ENCODE assay signal across 22 cellular contexts in genomic region chr17:2694381-2695242, GRCh38. TPM values are rescaled to one million over a fixed set of nuclear protein-coding genes. Genes with fewer than 3 reads are reported as not detected.
DNase-seq lines count a peak whose midpoint lies in the region; ATAC-seq, FAIRE-seq and TF ChIP-seq lines count a peak whose summit lies in the region.
"Had no signal": no experiment of that assay in that cellular context is flagged by ENCODE, and none has a peak within 500 bp of the region (broad histone marks: within the 10 kb centered on the region; RNA-seq: fewer than 3 reads in every experiment).

No MANE protein-coding gene starts in this region.

- TF ChIP-seq POLR2A in GM12891 (IDR thresholded peaks at IDR 0.05; ENCODE audit: low read depth, low read length) (no peak), endothelial cell of umbilical vein (IDR thresholded peaks at IDR 0.05; ENCODE audit: low read depth, low read length) (no peak)

- no peaks in the 10 kb centered on the region for H3K79me2 ChIP-seq in endothelial cell of umbilical vein (ENCODE audit: control insufficient read depth, insufficient read depth, low read length)
- H3K79me2 ChIP-seq in trophoblast cell (ENCODE audit: control insufficient read depth, insufficient read depth, low read length, poor library complexity), result no peaks in the 10 kb centered on the region

- H4K12ac ChIP-seq in trophoblast cell (ENCODE audit: low read depth, low read length), result no peak overlapping the region

- no peaks in the 10 kb centered on the region for H3K4me1 Mint-ChIP-seq in activated CD8-positive, alpha-beta T cell treated with anti-CD3 and anti-CD28 coated beads, Interleukin-2, amount 10 ng/mL, durations not matched to agents 7 days and 5 days (ENCODE audit: low read depth)
- no peaks in the 10 kb centered on the region for H3K4me1 Mint-ChIP-seq in activated CD8-positive, alpha-beta T cell treated with anti-CD3 and anti-CD28 coated beads for 36 hours (ENCODE audit: low read depth)
- H3K4me1 Mint-ChIP-seq: CD14-positive monocyte had no signal

- H3K4ac ChIP-seq in trophoblast cell (ENCODE audit: low read depth, low read length), result no peak overlapping the region

- no CpG with 5 or more reads among the region's 42 CpGs for WGBS in trophoblast cell (ENCODE audit: extremely low coverage, insufficient coverage, insufficient read length)

- BruUV-seq in endothelial cell of umbilical vein (replicated peaks; lab: Mats Ljungman, UMichigan), result TSS peak; percentile 6

- H3K27ac ChIP-seq in endothelial cell of umbilical vein (ENCODE audit: insufficient read depth, low read depth, low read length) (no peak overlapping the region), trophoblast cell (ENCODE audit: low read depth, low read length) (no peak overlapping the region)
- H3K27ac ChIP-seq: breast epithelium, esophagus muscularis mucosa, lower lobe of right lung, PC-9, SK-N-MC, skin epidermis had no signal

- H4K91ac ChIP-seq in trophoblast cell (ENCODE audit: low read depth, low read length), result no peak overlapping the region

- no peaks in the 10 kb centered on the region for H3K9me3 Mint-ChIP-seq in activated CD8-positive, alpha-beta T cell treated with anti-CD3 and anti-CD28 coated beads, Interleukin-2, amount 10 ng/mL, durations not matched to agents 7 days and 5 days (ENCODE audit: insufficient read depth)
- no peaks in the 10 kb centered on the region for H3K9me3 Mint-ChIP-seq in activated CD8-positive, alpha-beta T cell treated with anti-CD3 and anti-CD28 coated beads for 36 hours
- H3K9me3 Mint-ChIP-seq: CD14-positive monocyte had no signal

- H3K23ac ChIP-seq in trophoblast cell (ENCODE audit: low read length), result no peak overlapping the region

- H3K9me1 ChIP-seq in endothelial cell of umbilical vein (replicated peaks; ENCODE audit: control insufficient read depth, extremely low read depth, insufficient read depth, low read length), result no peaks in the 10 kb centered on the region

- H3K27ac Mint-ChIP-seq in activated CD8-positive, alpha-beta T cell treated with anti-CD3 and anti-CD28 coated beads, Interleukin-2, amount 10 ng/mL, durations not matched to agents 7 days and 5 days, result no peak overlapping the region
- H3K27ac Mint-ChIP-seq in activated CD8-positive, alpha-beta T cell treated with anti-CD3 and anti-CD28 coated beads for 36 hours, result no peak overlapping the region
- H3K27ac Mint-ChIP-seq: CD14-positive monocyte had no signal

- dilution Hi-C loops in endothelial cell of umbilical vein (cut with MboI; ENCODE audit: extremely low pct_ligation_motif_present, low sequenced_read_pairs), result no loop called here

- intact Hi-C loops in activated CD8-positive, alpha-beta T cell treated with anti-CD3 and anti-CD28 coated beads for 36 hours (cut with micrococcal nuclease), result no loop called here
- intact Hi-C loops in endothelial cell of umbilical vein (cut with micrococcal nuclease), result no loop called here

- FAIRE-seq in GM12891 (lab: Jason Lieb, UNC), result no peak
- no peak for FAIRE-seq in endothelial cell of umbilical vein (lab: Jason Lieb, UNC)
- FAIRE-seq: A204.1 had no signal

- no peak overlapping the region for H4K8ac ChIP-seq in trophoblast cell (ENCODE audit: low read depth, low read length)

- no peak overlapping the region for H3K4me3 Mint-ChIP-seq in activated CD8-positive, alpha-beta T cell treated with anti-CD3 and anti-CD28 coated beads, Interleukin-2, amount 10 ng/mL, durations not matched to agents 7 days and 5 days
- no peak overlapping the region for H3K4me3 Mint-ChIP-seq in activated CD8-positive, alpha-beta T cell treated with anti-CD3 and anti-CD28 coated beads for 36 hours
- H3K4me3 Mint-ChIP-seq: CD14-positive monocyte had no signal

- TF ChIP-seq CTCF in activated CD8-positive, alpha-beta T cell treated with anti-CD3 and anti-CD28 coated beads for 36 hours (IDR thresholded peaks at IDR 0.05), result no peak
- TF ChIP-seq CTCF in endothelial cell of umbilical vein (IDR thresholded peaks at IDR 0.05; ENCODE audit: extremely low read depth in 1 of 2, insufficient read depth in 1 of 2, low read depth in 1 of 2, low read length in 2 of 2), result no peak

- H2BK120ac ChIP-seq in trophoblast cell (ENCODE audit: insufficient read depth, low read length, poor library complexity), result no peak overlapping the region

- H3K18ac ChIP-seq in trophoblast cell (ENCODE audit: low read length), result no peak overlapping the region

- CTCF ChIA-PET in activated CD8-positive, alpha-beta T cell treated with anti-CD3 and anti-CD28 coated beads, Interleukin-2, amount 10 ng/mL, durations not matched to agents 7 days and 5 days (lab: Charles Lee), result no interaction called here
- CTCF ChIA-PET in activated CD8-positive, alpha-beta T cell treated with anti-CD3 and anti-CD28 coated beads for 36 hours (lab: Charles Lee), result no interaction called here
- CTCF ChIA-PET in endothelial cell of umbilical vein (lab: Charles Lee), result interaction anchor here (0.6 kb wide), 1 partner anchor 10 kb away, joined by 3 read pairs; no protein-coding TSS in a partner anchor

- no peak overlapping the region for H3K14ac ChIP-seq in trophoblast cell (ENCODE audit: low read length)

- no peak overlapping the region for H3K9ac ChIP-seq in endothelial cell of umbilical vein (replicated peaks; ENCODE audit: extremely low read depth, insufficient read depth, low read length)
- H3K9ac ChIP-seq in trophoblast cell (ENCODE audit: low read length), result no peak overlapping the region

- no peak overlapping the region for H2BK5ac ChIP-seq in trophoblast cell (ENCODE audit: low read depth, low read length, poor library complexity)

- no peaks in the 10 kb centered on the region for H4K20me1 ChIP-seq in endothelial cell of umbilical vein (replicated peaks; ENCODE audit: control insufficient read depth, extremely low read depth, insufficient read depth, low read length)

- H2AK5ac ChIP-seq in trophoblast cell (ENCODE audit: low read length), result no peak overlapping the region

- H2AFZ ChIP-seq in endothelial cell of umbilical vein (ENCODE audit: low read depth, low read length) (no peak overlapping the region), trophoblast cell (ENCODE audit: insufficient read depth, low read length, poor library complexity) (no peak overlapping the region)
- H2AFZ ChIP-seq: PC-9 had no signal

- H3K27me3 ChIP-seq in endothelial cell of umbilical vein (ENCODE audit: control insufficient read depth in 2 of 2, insufficient read depth in 2 of 2, low read length in 2 of 2), result no peaks in the 10 kb centered on the region
- H3K27me3 ChIP-seq in trophoblast cell (ENCODE audit: insufficient read depth, low read length), result no peaks in the 10 kb centered on the region
- H3K27me3 ChIP-seq: breast epithelium, esophagus muscularis mucosa had no signal

- H3K36me3 ChIP-seq in endothelial cell of umbilical vein (ENCODE audit: control insufficient read depth in 2 of 2, extremely low read depth in 1 of 2, insufficient read depth in 2 of 2, low read length in 2 of 2) (peaks cover 3 to 17% of the 10 kb centered on the region in 2 experiments), trophoblast cell (ENCODE audit: control insufficient read depth in 1 of 2, insufficient read depth in 2 of 2, low read length in 2 of 2) (peaks cover 68 to 70% of the 10 kb centered on the region in 2 experiments)

- H3K4me2 ChIP-seq in endothelial cell of umbilical vein (ENCODE audit: insufficient read depth, low read length) (no peak overlapping the region), trophoblast cell (ENCODE audit: low read length) (no peak overlapping the region)
- H3K4me2 ChIP-seq: PC-9 had no signal

- H3K9me3 ChIP-seq in endothelial cell of umbilical vein (replicated peaks; ENCODE audit: control insufficient read depth, insufficient read depth, low read length), result no peaks in the 10 kb centered on the region
- peaks cover 5% of the 10 kb centered on the region for H3K9me3 ChIP-seq in trophoblast cell (ENCODE audit: insufficient read depth, low read depth, low read length)
- H3K9me3 ChIP-seq: breast epithelium, esophagus muscularis mucosa, lower lobe of right lung had no signal

- POLR2A ChIA-PET in activated CD8-positive, alpha-beta T cell treated with anti-CD3 and anti-CD28 coated beads, Interleukin-2, amount 10 ng/mL, durations not matched to agents 7 days and 5 days (lab: Charles Lee), result no interaction called here
- POLR2A ChIA-PET in activated CD8-positive, alpha-beta T cell treated with anti-CD3 and anti-CD28 coated beads for 36 hours (lab: Charles Lee), result interaction anchor here (1.1 to 3.5 kb wide), 4 partner anchors 8 to 100 kb away, joined by 3 to 16 read pairs (median 8); no protein-coding TSS in a partner anchor
- POLR2A ChIA-PET in endothelial cell of umbilical vein (lab: Charles Lee), result no interaction called here

- ATAC-seq in activated CD8-positive, alpha-beta T cell treated with anti-CD3 and anti-CD28 coated beads, Interleukin-2, amount 10 ng/mL, durations not matched to agents 7 days and 5 days, result peak; percentile 15
- no peak for ATAC-seq in activated CD8-positive, alpha-beta T cell treated with anti-CD3 and anti-CD28 coated beads for 36 hours
- ATAC-seq in HG02852 (IDR thresholded peaks at IDR 0.05; ENCODE audit: unreplicated experiment), result no peak
- ATAC-seq in HG03097 (IDR thresholded peaks at IDR 0.05; ENCODE audit: low FRiP score, unreplicated experiment), result no peak
- no peak for ATAC-seq in GM19395 (IDR thresholded peaks at IDR 0.05; ENCODE audit: unreplicated experiment)
- ATAC-seq: lower lobe of right lung had no signal

- no peaks in the 10 kb centered on the region for H3K4me1 ChIP-seq in endothelial cell of umbilical vein (ENCODE audit: control insufficient read depth, extremely low read depth, insufficient read depth, low read length)
- H3K4me1 ChIP-seq in trophoblast cell (ENCODE audit: control insufficient read depth in 1 of 2, insufficient read depth in 2 of 2, low read length in 2 of 2), result no peaks in the 10 kb centered on the region

- no peak overlapping the region for H2BK12ac ChIP-seq in trophoblast cell (ENCODE audit: low read length)

- H3K36me3 Mint-ChIP-seq in activated CD8-positive, alpha-beta T cell treated with anti-CD3 and anti-CD28 coated beads, Interleukin-2, amount 10 ng/mL, durations not matched to agents 7 days and 5 days (ENCODE audit: low read depth), result peaks cover 18% of the 10 kb centered on the region
- H3K36me3 Mint-ChIP-seq in activated CD8-positive, alpha-beta T cell treated with anti-CD3 and anti-CD28 coated beads for 36 hours (ENCODE audit: low read depth), result peaks cover 12% of the 10 kb centered on the region

- H3K27me3 Mint-ChIP-seq in activated CD8-positive, alpha-beta T cell treated with anti-CD3 and anti-CD28 coated beads, Interleukin-2, amount 10 ng/mL, durations not matched to agents 7 days and 5 days (ENCODE audit: low read depth), result no peaks in the 10 kb centered on the region
- H3K27me3 Mint-ChIP-seq in activated CD8-positive, alpha-beta T cell treated with anti-CD3 and anti-CD28 coated beads for 36 hours, result no peaks in the 10 kb centered on the region

- no peaks in the 10 kb centered on the region for H3K79me1 ChIP-seq in trophoblast cell (ENCODE audit: low read length)

- no peak overlapping the region for H3K4me3 ChIP-seq in endothelial cell of umbilical vein (replicated peaks in 1 of 3; ENCODE audit: insufficient read depth in 1 of 3, low read depth in 1 of 3, low read length in 3 of 3)
- H3K4me3 ChIP-seq in trophoblast cell (ENCODE audit: low read depth, low read length), result peak overlapping the region; percentile 28
- H3K4me3 ChIP-seq: breast epithelium, esophagus muscularis mucosa, lower lobe of right lung, PC-9, SK-N-MC, skin epidermis had no signal

- DNase-seq in activated CD8-positive, alpha-beta T cell treated with anti-CD3 and anti-CD28 coated beads, Interleukin-2, amount 10 ng/mL, durations not matched to agents 7 days and 5 days, result no peak
- no peak for DNase-seq in activated CD8-positive, alpha-beta T cell treated with anti-CD3 and anti-CD28 coated beads for 36 hours
- DNase-seq in GM12891 (ENCODE audit: insufficient read length, low spot score) (peak; percentile 18), endothelial cell of umbilical vein (ENCODE audit: low read depth, low spot score) (no peak), trophoblast cell (no peak)
- DNase-seq: DMS 273 treated with DMSO at 0.1 percent for 48 hours; NCI-H1417 treated with DMSO at 0.1 percent for 48 hours; PC-9; stimulated activated CD4-positive, alpha-beta T cell treated with anti-CD3 and anti-CD28 coated beads, Interleukin-4, amount 100 ng/mL, for 4 hours; T-helper 9 cell had no signal

RNA-seq across cellular contexts. Expression of gene CLUH, which starts 17.0 kb away (rescaled TPM):
- total RNA-seq in activated CD8-positive, alpha-beta T cell treated with anti-CD3 and anti-CD28 coated beads, Interleukin-2, amount 10 ng/mL, durations not matched to agents 7 days and 5 days, result 10 to 100 TPM; 59.0 to 64.9 TPM
- total RNA-seq in activated CD8-positive, alpha-beta T cell treated with anti-CD3 and anti-CD28 coated beads for 36 hours, result 100 to 1,000 TPM; 105 to 111 TPM
- 36.3 TPM for polyA plus RNA-seq in GM12891 (2012; ENCODE audit: low read depth, missing spikeins)
- total RNA-seq in endothelial cell of umbilical vein, result 66.2 and 80.7 TPM in 2 replicates
- polyA plus RNA-seq in endothelial cell of umbilical vein, result 33.8 and 49.8 TPM in 2 replicates
- polyA plus RNA-seq in endothelial cell of umbilical vein (2011; cell fraction: cytosol; rRNA removed), result 22.6 and 29.9 TPM in 2 replicates
- polyA plus RNA-seq in endothelial cell of umbilical vein (2011; cell fraction: nucleus; rRNA removed), result 168 and 174 TPM in 2 replicates
- polyA plus RNA-seq in endothelial cell of umbilical vein (2012), result 65.8 and 67.4 TPM in 2 replicates
- 29.4 and 30.1 TPM in 2 replicates for polyA minus RNA-seq in endothelial cell of umbilical vein
- 36.4 TPM for polyA minus RNA-seq in endothelial cell of umbilical vein (2011; cell fraction: cytosol; rRNA and poly(A)+ RNA removed)
- polyA minus RNA-seq in endothelial cell of umbilical vein (2011; cell fraction: nucleus; rRNA and poly(A)+ RNA removed), result 26.1 and 50.0 TPM in 2 replicates
- 28.9 and 29.4 TPM in 2 replicates for polyA plus RNA-seq in trophoblast cell (2013)

RNA-seq across cellular contexts. Expression of gene CCDC92B, which starts 54.8 kb away (rescaled TPM):
- total RNA-seq in activated CD8-positive, alpha-beta T cell treated with anti-CD3 and anti-CD28 coated beads, Interleukin-2, amount 10 ng/mL, durations not matched to agents 7 days and 5 days, result not detected
- under 1 TPM in 1 of 2 experiments, not detected in 1; 0.09 TPM for total RNA-seq in activated CD8-positive, alpha-beta T cell treated with anti-CD3 and anti-CD28 coated beads for 36 hours
- not detected for polyA plus RNA-seq in GM12891 (2012; ENCODE audit: low read depth, missing spikeins)
- total RNA-seq in endothelial cell of umbilical vein, result not detected in 2 replicates
- polyA plus RNA-seq in endothelial cell of umbilical vein, result not detected in 2 replicates
- polyA plus RNA-seq in endothelial cell of umbilical vein (2011; cell fraction: cytosol; rRNA removed), result not detected in 2 replicates
- not detected in 2 replicates for polyA plus RNA-seq in endothelial cell of umbilical vein (2011; cell fraction: nucleus; rRNA removed)
- polyA plus RNA-seq in endothelial cell of umbilical vein (2012), result not detected in 2 replicates
- not detected in 2 replicates for polyA minus RNA-seq in endothelial cell of umbilical vein
- 0.41 TPM for polyA minus RNA-seq in endothelial cell of umbilical vein (2011; cell fraction: cytosol; rRNA and poly(A)+ RNA removed)
- not detected in 2 replicates for polyA minus RNA-seq in endothelial cell of umbilical vein (2011; cell fraction: nucleus; rRNA and poly(A)+ RNA removed)
- polyA plus RNA-seq in trophoblast cell (2013), result 0.08 TPM in 2 replicates
- total RNA-seq: glomerular endothelial cell, myocyte had no signal
- polyA plus RNA-seq: CD14-positive monocyte had no signal
